ENCODE assay signal across 35 cellular contexts in the genomic region with DNA sequence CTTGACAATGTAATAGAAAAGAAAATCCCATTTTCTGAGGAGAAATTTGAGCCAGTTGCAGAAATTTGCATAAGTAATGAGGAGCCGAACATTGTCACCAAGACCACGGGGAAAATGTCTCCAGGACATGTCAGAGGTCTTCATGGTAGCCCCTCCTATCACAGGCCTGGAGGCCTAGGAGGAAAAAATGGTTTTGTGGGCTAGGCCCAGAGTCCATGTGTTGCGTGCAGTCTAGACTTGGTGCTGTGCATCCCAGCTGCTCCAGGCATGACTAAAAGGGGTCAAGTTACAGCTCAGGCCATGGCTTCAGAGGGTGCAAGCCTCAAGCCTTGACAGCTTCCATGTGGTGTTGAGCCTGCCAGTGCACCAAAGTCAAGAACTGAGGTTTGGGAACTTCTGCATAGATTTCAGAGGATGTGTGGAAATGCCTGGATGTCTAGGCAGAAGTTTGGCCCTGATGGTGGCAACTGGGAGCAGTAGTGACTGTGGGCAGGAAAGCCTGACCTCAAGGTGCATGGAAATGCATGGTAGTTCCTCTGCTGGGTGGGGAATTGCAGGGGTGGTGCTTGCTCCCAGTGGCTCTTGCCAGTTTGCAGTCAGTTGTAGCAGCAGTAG. TPM values are rescaled to one million over a fixed set of nuclear protein-coding genes. Genes with fewer than 3 reads are reported as not detected.
"Had no signal": no experiment of that assay in that cellular context is flagged by ENCODE, and none has a peak within 500 bp of the region (broad histone marks: within the 10 kb centered on the region; RNA-seq: fewer than 3 reads in every experiment).

No MANE protein-coding gene starts in this region.

- H3K27ac ChIP-seq: coronary artery, esophagus muscularis mucosa, foreskin keratinocyte, gastroesophageal sphincter, heart left ventricle, hepatocyte, prostate gland, right atrium auricular region, sigmoid colon, thyroid gland had no signal

- H3K9me3 ChIP-seq: prostate gland, sigmoid colon, thyroid gland had no signal

- H3K4me3 ChIP-seq: coronary artery, esophagus muscularis mucosa, gastroesophageal sphincter, heart left ventricle, hepatocyte, lung, mucosa of descending colon, prostate gland, right atrium auricular region, sigmoid colon, thyroid gland had no signal

- ATAC-seq: foreskin keratinocyte; gastroesophageal sphincter; heart left ventricle; left lobe of liver; mucosa of descending colon; stimulated activated effector memory CD8-positive, alpha-beta T cell treated with anti-CD3 and anti-CD28 coated beads, Interleukin-12 subunit alpha, Interleukin-12 subunit beta, amount 100 ng/mL, for 72 hours had no signal

- H3K27me3 ChIP-seq: esophagus muscularis mucosa, foreskin keratinocyte, gastroesophageal sphincter, heart left ventricle, hepatocyte, right atrium auricular region, sigmoid colon, thyroid gland had no signal

- H3K4me1 ChIP-seq: esophagus muscularis mucosa, gastroesophageal sphincter, prostate gland, right atrium auricular region, sigmoid colon, thyroid gland had no signal

- FAIRE-seq: endothelial cell of umbilical vein, kidney had no signal

- H2AFZ ChIP-seq: hepatocyte had no signal

- H3K79me2 ChIP-seq: hepatocyte had no signal

- H3K27ac Mint-ChIP-seq: memory B cell; mesothelial cell of epicardium; stimulated activated naive CD8-positive, alpha-beta T cell treated with anti-CD3 and anti-CD28 coated beads, Interleukin-15, Interleukin-2, amounts not matched to agents 100 ng/mL and 50 ng/mL, for 24 hours; type B pancreatic cell had no signal

- H3K36me3 ChIP-seq: esophagus muscularis mucosa, prostate gland, right atrium auricular region, sigmoid colon, thyroid gland had no signal

- DNase-seq: dermis blood vessel endothelial cell; effector memory CD4-positive, alpha-beta T cell; foreskin keratinocyte; heart left ventricle; kidney; mucosa of descending colon; naive B cell; nucleus accumbens; sigmoid colon; stimulated activated CD4-positive, alpha-beta T cell treated with anti-CD3 and anti-CD28 coated beads, Interleukin-2, amount 100 ng/mL, for 24 hours; stimulated activated CD4-positive, alpha-beta T cell treated with anti-CD3 and anti-CD28 coated beads, Interleukin-4, amount 100 ng/mL, for 24 hours; thyroid gland had no signal

- H3K4me1 Mint-ChIP-seq: neural crest cell had no signal

- H3K4me3 Mint-ChIP-seq: memory B cell; mesothelial cell of epicardium; naive B cell; natural killer cell treated with Interleukin-12 subunit alpha and Interleukin-12 subunit beta and Interleukin-15 and Interleukin-18, amount 100 ng/mL, for 72 hours; neural crest cell; stimulated activated effector memory CD8-positive, alpha-beta T cell treated with anti-CD3 and anti-CD28 coated beads, Interleukin-12 subunit alpha, Interleukin-12 subunit beta, amount 100 ng/mL, for 72 hours; stimulated activated naive CD8-positive, alpha-beta T cell treated with anti-CD3 and anti-CD28 coated beads, Interleukin-15, Interleukin-2, amounts not matched to agents 100 ng/mL and 50 ng/mL, for 24 hours; type B pancreatic cell had no signal

- H3K4me2 ChIP-seq: hepatocyte had no signal

- H3K27me3 Mint-ChIP-seq: memory B cell; naive B cell; natural killer cell treated with Interleukin-12 subunit alpha and Interleukin-12 subunit beta and Interleukin-15 and Interleukin-18, amount 100 ng/mL, for 72 hours; stimulated activated naive CD8-positive, alpha-beta T cell treated with anti-CD3 and anti-CD28 coated beads, Interleukin-15, Interleukin-2, amounts not matched to agents 100 ng/mL and 50 ng/mL, for 24 hours; type B pancreatic cell had no signal

RNA-seq across cellular contexts. Expression of a gene that starts 41.9 kb away (rescaled TPM):
- total RNA-seq: dermis blood vessel endothelial cell; endothelial cell of umbilical vein; epithelial cell of proximal tubule; esophagus muscularis mucosa; fibroblast of lung; foreskin keratinocyte; gastroesophageal sphincter; heart left ventricle; hepatocyte; kidney; left lobe of liver; liver; lung; mesothelial cell of epicardium; mucosa of descending colon; natural killer cell treated with Interleukin-12 subunit alpha and Interleukin-12 subunit beta and Interleukin-15 and Interleukin-18, amount 100 ng/mL, for 72 hours; neural crest cell; osteocyte; prostate gland; right atrium auricular region; sigmoid colon; skeletal muscle tissue; temporal lobe; thyroid gland; urinary bladder had no signal
- polyA plus RNA-seq: endothelial cell of umbilical vein, fibroblast of lung, foreskin keratinocyte, heart left ventricle, hepatocyte, liver, lung, sigmoid colon, urinary bladder had no signal
